In the genomic region with DNA sequence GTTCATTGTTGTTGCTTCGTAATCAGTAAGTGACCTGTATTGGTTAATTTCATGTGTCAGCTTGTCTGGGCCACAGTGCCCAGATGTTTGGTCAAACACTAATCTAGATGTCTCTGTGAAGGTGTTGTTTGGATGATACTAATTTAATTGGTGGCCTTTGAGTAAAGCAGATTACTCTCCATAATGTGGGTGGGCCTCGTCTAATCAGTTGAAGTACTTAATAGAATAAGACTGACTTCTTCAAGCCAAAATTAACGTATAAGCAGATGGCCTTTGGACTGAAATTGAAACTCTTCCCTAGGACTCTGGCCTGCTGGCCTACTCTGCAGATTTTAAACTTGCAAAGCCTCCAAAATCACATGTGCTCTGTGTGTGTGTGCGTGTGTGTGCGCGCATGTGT, we compare ENCODE assay signal across 36 cellular contexts.
"Had no signal": no experiment of that assay in that cellular context is flagged by ENCODE, and none has a peak within 500 bp of the region (broad histone marks: within the 10 kb centered on the region; RNA-seq: fewer than 3 reads in every experiment).

No MANE protein-coding gene starts in this region.

- H3K27ac Mint-ChIP-seq: activated CD4-positive, alpha-beta memory T cell treated with anti-CD3 and anti-CD28 coated beads for 36 hours; activated CD4-positive, alpha-beta T cell treated with anti-CD3 and anti-CD28 coated beads for 36 hours; activated CD4-positive, alpha-beta T cell treated with anti-CD3 and anti-CD28 coated beads, Interleukin-2, amount 10 ng/mL, durations not matched to agents 7 days and 5 days; activated CD8-positive, alpha-beta T cell treated with anti-CD3 and anti-CD28 coated beads for 36 hours; activated naive CD4-positive, alpha-beta T cell treated with anti-CD3 and anti-CD28 coated beads, Interleukin-2, amount 10 ng/mL, durations not matched to agents 7 days and 5 days; activated naive CD4-positive, alpha-beta T cell treated with anti-CD3 and anti-CD28 coated beads, Interleukin-2, amount 50 U/mL, for 24 hours; activated naive CD8-positive, alpha-beta T cell; activated naive CD8-positive, alpha-beta T cell treated with anti-CD3 and anti-CD28 coated beads, Interleukin-2, amount 10 ng/mL, durations not matched to agents 7 days and 5 days; activated naive CD8-positive, alpha-beta T cell treated with anti-CD3 and anti-CD28 coated beads, Interleukin-2, amount 50 U/mL, for 24 hours; activated T-cell treated with anti-CD3 and anti-CD28 coated beads, Interleukin-2, amount 50 U/mL, for 72 hours; activated T-helper 1 cell treated with anti-CD3 and anti-CD28 coated beads, Interleukin-12 subunit alpha, Interleukin-12 subunit beta, Interleukin-2, Interleukin-4 antibody, amounts not matched to agents 30 ng/mL and 10 ng/mL and 1 ng/mL, durations not matched to agents 14 hours and 24 hours and 36 hours; activated T-helper 17 cell treated with anti-CD3 and anti-CD28 coated beads, Interleukin-2, amount 50 U/mL, for 72 hours; brain; T-helper 1 cell treated with Interleukin-12 subunit alpha and Interleukin-12 subunit beta and Interleukin-4 antibody, amounts not matched to agents 30 μg/mL and 1 μg/mL, for 36 hours; T-helper 2 cell treated with Interferon-gamma antibody and Interleukin-4, amounts not matched to agents 5 μg/mL and 100 μg/mL, for 36 hours had no signal

- H3K4me1 ChIP-seq: ascending aorta had no signal

- H3K27ac ChIP-seq: ascending aorta, cardiac muscle cell, VCaP had no signal

- H3K9me3 Mint-ChIP-seq: activated T-helper 1 cell treated with anti-CD3 and anti-CD28 coated beads, Interleukin-12 subunit alpha, Interleukin-12 subunit beta, Interleukin-2, Interleukin-4 antibody, amounts not matched to agents 30 ng/mL and 10 ng/mL and 1 ng/mL, durations not matched to agents 14 hours and 24 hours and 36 hours had no signal

- H3K36me3 ChIP-seq: ascending aorta, cardiac muscle cell had no signal

- H3K4me3 Mint-ChIP-seq: activated CD4-positive, alpha-beta memory T cell treated with anti-CD3 and anti-CD28 coated beads for 36 hours; activated CD4-positive, alpha-beta T cell treated with anti-CD3 and anti-CD28 coated beads for 36 hours; activated CD4-positive, alpha-beta T cell treated with anti-CD3 and anti-CD28 coated beads, Interleukin-2, amount 10 ng/mL, durations not matched to agents 7 days and 5 days; activated CD8-positive, alpha-beta T cell treated with anti-CD3 and anti-CD28 coated beads for 36 hours; activated naive CD4-positive, alpha-beta T cell treated with anti-CD3 and anti-CD28 coated beads, Interleukin-2, amount 10 ng/mL, durations not matched to agents 7 days and 5 days; activated naive CD4-positive, alpha-beta T cell treated with anti-CD3 and anti-CD28 coated beads, Interleukin-2, amount 50 U/mL, for 24 hours; activated naive CD8-positive, alpha-beta T cell; activated naive CD8-positive, alpha-beta T cell treated with anti-CD3 and anti-CD28 coated beads, Interleukin-2, amount 10 ng/mL, durations not matched to agents 7 days and 5 days; activated naive CD8-positive, alpha-beta T cell treated with anti-CD3 and anti-CD28 coated beads, Interleukin-2, amount 50 U/mL, for 24 hours; activated T-cell treated with anti-CD3 and anti-CD28 coated beads, Interleukin-2, amount 50 U/mL, for 4 hours; activated T-cell treated with anti-CD3 and anti-CD28 coated beads, Interleukin-2, amount 50 U/mL, for 72 hours; activated T-helper 1 cell treated with anti-CD3 and anti-CD28 coated beads, Interleukin-12 subunit alpha, Interleukin-12 subunit beta, Interleukin-2, Interleukin-4 antibody, amounts not matched to agents 30 ng/mL and 10 ng/mL and 1 ng/mL, durations not matched to agents 14 hours and 24 hours and 36 hours; activated T-helper 17 cell treated with anti-CD3 and anti-CD28 coated beads, Interleukin-2, amount 50 U/mL, for 72 hours; brain; T-helper 1 cell treated with Interleukin-12 subunit alpha and Interleukin-12 subunit beta and Interleukin-4 antibody, amounts not matched to agents 30 μg/mL and 1 μg/mL, for 36 hours; T-helper 2 cell treated with Interferon-gamma antibody and Interleukin-4, amounts not matched to agents 5 μg/mL and 100 μg/mL, for 36 hours had no signal

- H3K27me3 ChIP-seq: ascending aorta, cardiac muscle cell had no signal

- H3K4me3 ChIP-seq: ascending aorta, cardiac muscle cell had no signal

- H3K4me1 Mint-ChIP-seq: activated CD4-positive, alpha-beta T cell treated with anti-CD3 and anti-CD28 coated beads for 36 hours; activated CD4-positive, alpha-beta T cell treated with anti-CD3 and anti-CD28 coated beads, Interleukin-2, amount 10 ng/mL, durations not matched to agents 7 days and 5 days; activated naive CD4-positive, alpha-beta T cell treated with anti-CD3 and anti-CD28 coated beads, Interleukin-2, amount 10 ng/mL, durations not matched to agents 7 days and 5 days; activated naive CD4-positive, alpha-beta T cell treated with anti-CD3 and anti-CD28 coated beads, Interleukin-2, amount 50 U/mL, for 24 hours; activated naive CD8-positive, alpha-beta T cell treated with anti-CD3 and anti-CD28 coated beads, Interleukin-2, amount 10 ng/mL, durations not matched to agents 7 days and 5 days; activated naive CD8-positive, alpha-beta T cell treated with anti-CD3 and anti-CD28 coated beads, Interleukin-2, amount 50 U/mL, for 24 hours; activated T-helper 17 cell treated with anti-CD3 and anti-CD28 coated beads, Interleukin-2, amount 50 U/mL, for 72 hours; brain had no signal

- DNase-seq: activated CD4-positive, alpha-beta memory T cell treated with anti-CD3 and anti-CD28 coated beads for 36 hours; activated CD4-positive, alpha-beta T cell treated with anti-CD3 and anti-CD28 coated beads for 1 hour; activated CD4-positive, alpha-beta T cell treated with anti-CD3 and anti-CD28 coated beads for 36 hours; activated CD4-positive, alpha-beta T cell treated with anti-CD3 and anti-CD28 coated beads for 48 hours; activated CD4-positive, alpha-beta T cell treated with anti-CD3 and anti-CD28 coated beads, Interleukin-2, amount 10 ng/mL, durations not matched to agents 7 days and 5 days; activated CD4-positive, alpha-beta T cell treated with anti-CD3 and anti-CD28 coated beads, Interleukin-2, amount 50 U/mL, for 4 hours; activated CD4-positive, CD25-positive, alpha-beta regulatory T cell; activated CD8-positive, alpha-beta memory T cell treated with anti-CD3 and anti-CD28 coated beads, Interleukin-2, amount 50 U/mL, for 4 hours; activated CD8-positive, alpha-beta T cell treated with anti-CD3 and anti-CD28 coated beads for 36 hours; activated effector memory CD4-positive, alpha-beta T cell treated with anti-CD3 and anti-CD28 coated beads, Interleukin-2, amount 50 U/mL, for 16 hours; activated gamma-delta T cell treated with Interleukin-2 at 50 U/mL for 16 hours; activated naive CD4-positive, alpha-beta T cell; activated naive CD4-positive, alpha-beta T cell treated with anti-CD3 and anti-CD28 coated beads, Interleukin-2, amount 10 ng/mL, durations not matched to agents 7 days and 5 days; activated naive CD8-positive, alpha-beta T cell treated with anti-CD3 and anti-CD28 coated beads, Interleukin-2, amount 10 ng/mL, durations not matched to agents 7 days and 5 days; activated naive CD8-positive, alpha-beta T cell treated with anti-CD3 and anti-CD28 coated beads, Interleukin-2, amount 50 U/mL, for 24 hours; activated T-cell treated with anti-CD3 and anti-CD28 coated beads for 4 hours; activated T-cell treated with anti-CD3 and anti-CD28 coated beads, Interleukin-2, amount 50 U/mL, for 1 hour; activated T-cell treated with anti-CD3 and anti-CD28 coated beads, Interleukin-2, amount 50 U/mL, for 4 hours; activated T-cell treated with anti-CD3 and anti-CD28 coated beads, Interleukin-2, amount 50 U/mL, for 72 hours; amygdala; anterior cingulate cortex; central memory CD4-positive, alpha-beta T cell; T-helper 1 cell; T-helper 2 cell; T-helper 9 cell had no signal

- ATAC-seq: activated CD4-positive, alpha-beta T cell treated with anti-CD3 and anti-CD28 coated beads for 36 hours; activated CD4-positive, CD25-positive, alpha-beta regulatory T cell treated with anti-CD3 and anti-CD28 coated beads, Interleukin-2, amount 50 U/mL, for 24 hours; activated CD8-positive, alpha-beta T cell treated with anti-CD3 and anti-CD28 coated beads for 36 hours; activated naive CD8-positive, alpha-beta T cell treated with anti-CD3 and anti-CD28 coated beads, Interleukin-2, amount 50 U/mL, for 24 hours; activated T-cell treated with anti-CD3 and anti-CD28 coated beads, Interleukin-2, amount 50 U/mL, for 4 hours; activated T-cell treated with anti-CD3 and anti-CD28 coated beads, Interleukin-2, amount 50 U/mL, for 72 hours; activated T-helper 17 cell treated with anti-CD3 and anti-CD28 coated beads, Interleukin-2, amount 50 U/mL, for 72 hours had no signal

- H3K27me3 Mint-ChIP-seq: activated CD4-positive, alpha-beta memory T cell treated with anti-CD3 and anti-CD28 coated beads for 36 hours; activated CD4-positive, alpha-beta T cell treated with anti-CD3 and anti-CD28 coated beads for 36 hours; activated CD4-positive, alpha-beta T cell treated with anti-CD3 and anti-CD28 coated beads, Interleukin-2, amount 10 ng/mL, durations not matched to agents 7 days and 5 days; activated CD8-positive, alpha-beta T cell treated with anti-CD3 and anti-CD28 coated beads for 36 hours; activated naive CD4-positive, alpha-beta T cell treated with anti-CD3 and anti-CD28 coated beads, Interleukin-2, amount 10 ng/mL, durations not matched to agents 7 days and 5 days; activated naive CD4-positive, alpha-beta T cell treated with anti-CD3 and anti-CD28 coated beads, Interleukin-2, amount 50 U/mL, for 24 hours; activated naive CD8-positive, alpha-beta T cell; activated naive CD8-positive, alpha-beta T cell treated with anti-CD3 and anti-CD28 coated beads, Interleukin-2, amount 10 ng/mL, durations not matched to agents 7 days and 5 days; activated naive CD8-positive, alpha-beta T cell treated with anti-CD3 and anti-CD28 coated beads, Interleukin-2, amount 50 U/mL, for 24 hours; activated T-helper 17 cell treated with anti-CD3 and anti-CD28 coated beads, Interleukin-2, amount 50 U/mL, for 72 hours had no signal

- H3K9me3 ChIP-seq: ascending aorta had no signal

- H3K36me3 Mint-ChIP-seq: activated CD4-positive, alpha-beta memory T cell treated with anti-CD3 and anti-CD28 coated beads for 36 hours; activated naive CD4-positive, alpha-beta T cell treated with anti-CD3 and anti-CD28 coated beads, Interleukin-2, amount 10 ng/mL, durations not matched to agents 7 days and 5 days; activated naive CD4-positive, alpha-beta T cell treated with anti-CD3 and anti-CD28 coated beads, Interleukin-2, amount 50 U/mL, for 24 hours; activated naive CD8-positive, alpha-beta T cell; activated naive CD8-positive, alpha-beta T cell treated with anti-CD3 and anti-CD28 coated beads, Interleukin-2, amount 10 ng/mL, durations not matched to agents 7 days and 5 days; brain had no signal
